ENCODE assay signal across 1 cellular context in genomic region chr19:7941895-7942596, GRCh38.
TF ChIP-seq lines count a peak whose summit lies in the region.

No MANE protein-coding gene starts in this region.

TF ChIP-seq in endothelial cell of umbilical vein, 7 proteins besides CTCF, POLR2A, EP300 and RAD21 (continued from another document):
- TF ChIP-seq MAX (IDR thresholded peaks at IDR 0.05; ENCODE audit: insufficient read depth, insufficient read length), result no peak
- TF ChIP-seq POLR2AphosphoS5 (IDR thresholded peaks at IDR 0.05; ENCODE audit: insufficient read depth, low read depth, low read length), result no peak
- no peak for TF ChIP-seq GATA2 (IDR thresholded peaks at IDR 0.05; ENCODE audit: insufficient read depth, insufficient read length, low read depth, low read length)
